Comparison of ENCODE assay signal across 8 cellular contexts in genomic region chr14:63454863-63455622, GRCh38.
DNase-seq lines count a peak whose midpoint lies in the region; ATAC-seq, FAIRE-seq and TF ChIP-seq lines count a peak whose summit lies in the region.

No MANE protein-coding gene starts in this region.

- H3K4me1 Mint-ChIP-seq in activated CD8-positive, alpha-beta T cell treated with anti-CD3 and anti-CD28 coated beads for 36 hours (ENCODE audit: low read depth), result peaks cover 24% of the 10 kb centered on the region
- peaks cover 5% of the 10 kb centered on the region for H3K4me1 Mint-ChIP-seq in activated CD8-positive, alpha-beta T cell treated with anti-CD3 and anti-CD28 coated beads, Interleukin-2, amount 10 ng/mL, durations not matched to agents 7 days and 5 days (ENCODE audit: low read depth)
- peaks cover 17% of the 10 kb centered on the region for H3K4me1 Mint-ChIP-seq in astrocyte (ENCODE audit: low read depth, unreplicated experiment)

- CTCF ChIA-PET in activated CD8-positive, alpha-beta T cell treated with anti-CD3 and anti-CD28 coated beads for 36 hours (lab: Charles Lee), result interaction anchor here (1.6 to 1.7 kb wide), 2 partner anchors 13 to 66 kb away, joined by 4 to 6 read pairs; no protein-coding TSS in a partner anchor
- CTCF ChIA-PET in activated CD8-positive, alpha-beta T cell treated with anti-CD3 and anti-CD28 coated beads, Interleukin-2, amount 10 ng/mL, durations not matched to agents 7 days and 5 days (lab: Charles Lee), result no interaction called here

- no peak for TF ChIP-seq CTCF in activated CD8-positive, alpha-beta T cell treated with anti-CD3 and anti-CD28 coated beads for 36 hours (IDR thresholded peaks at IDR 0.05)
- TF ChIP-seq CTCF in astrocyte (IDR thresholded peaks at IDR 0.05; ENCODE audit: insufficient read depth, low read depth, low read length), result no peak
- TF ChIP-seq CTCF in coronary artery (IDR thresholded peaks at IDR 0.05), result no peak

- no peak for DNase-seq in activated CD8-positive, alpha-beta T cell treated with anti-CD3 and anti-CD28 coated beads for 36 hours
- DNase-seq in activated CD8-positive, alpha-beta T cell treated with anti-CD3 and anti-CD28 coated beads, Interleukin-2, amount 10 ng/mL, durations not matched to agents 7 days and 5 days, result no peak
- DNase-seq in HTR-8/SVneo (ENCODE audit: insufficient read length, low spot score), result peak; percentile 51
- peak; percentile 69 for DNase-seq in astrocyte (ENCODE audit: low read depth)
- DNase-seq in renal cortical epithelial cell (ENCODE audit: low read depth), result peak; percentile 87
- DNase-seq in retina, result no peak
- no peak for DNase-seq in activated CD4-positive, alpha-beta T cell treated with anti-CD3 and anti-CD28 coated beads, Interleukin-2, amount 50 U/mL, for 1 hour
- no peak for DNase-seq in coronary artery (ENCODE audit: low spot score)

- H3K36me3 ChIP-seq in astrocyte (ENCODE audit: insufficient read depth, low read length), result peaks cover 3% of the 10 kb centered on the region

- H3K4me2 ChIP-seq in astrocyte (ENCODE audit: low read length), result peak overlapping the region; percentile 3

- H3K27me3 ChIP-seq in astrocyte (ENCODE audit: insufficient read depth, low read length), result no peaks in the 10 kb centered on the region

- no peak overlapping the region for H3K27ac ChIP-seq in astrocyte (ENCODE audit: low read depth, low read length)
- no peak overlapping the region for H3K27ac ChIP-seq in coronary artery

- H3K9me3 Mint-ChIP-seq in activated CD8-positive, alpha-beta T cell treated with anti-CD3 and anti-CD28 coated beads for 36 hours, result no peaks in the 10 kb centered on the region
- no peaks in the 10 kb centered on the region for H3K9me3 Mint-ChIP-seq in activated CD8-positive, alpha-beta T cell treated with anti-CD3 and anti-CD28 coated beads, Interleukin-2, amount 10 ng/mL, durations not matched to agents 7 days and 5 days (ENCODE audit: insufficient read depth)
- H3K9me3 Mint-ChIP-seq in astrocyte (ENCODE audit: unreplicated experiment), result no peaks in the 10 kb centered on the region

- H3K27me3 Mint-ChIP-seq in activated CD8-positive, alpha-beta T cell treated with anti-CD3 and anti-CD28 coated beads for 36 hours, result no peaks in the 10 kb centered on the region
- H3K27me3 Mint-ChIP-seq in activated CD8-positive, alpha-beta T cell treated with anti-CD3 and anti-CD28 coated beads, Interleukin-2, amount 10 ng/mL, durations not matched to agents 7 days and 5 days (ENCODE audit: low read depth), result no peaks in the 10 kb centered on the region
- H3K27me3 Mint-ChIP-seq in astrocyte (ENCODE audit: low read depth, unreplicated experiment), result no peaks in the 10 kb centered on the region

- ATAC-seq in activated CD8-positive, alpha-beta T cell treated with anti-CD3 and anti-CD28 coated beads for 36 hours, result no peak
- no peak for ATAC-seq in activated CD8-positive, alpha-beta T cell treated with anti-CD3 and anti-CD28 coated beads, Interleukin-2, amount 10 ng/mL, durations not matched to agents 7 days and 5 days

- no peaks in the 10 kb centered on the region for H3K9me3 ChIP-seq in astrocyte (ENCODE audit: insufficient read depth, low read depth, low read length)

- intact Hi-C loops in activated CD8-positive, alpha-beta T cell treated with anti-CD3 and anti-CD28 coated beads for 36 hours (cut with micrococcal nuclease), result no loop called here

- no peak overlapping the region for H3K9ac ChIP-seq in astrocyte (ENCODE audit: low read length)

- H3K4me3 ChIP-seq in astrocyte (ENCODE audit: insufficient read depth, low read depth, low read length) (no peak overlapping the region), coronary artery (no peak overlapping the region)

- POLR2A ChIA-PET in activated CD8-positive, alpha-beta T cell treated with anti-CD3 and anti-CD28 coated beads for 36 hours (lab: Charles Lee), result no interaction called here
- POLR2A ChIA-PET in activated CD8-positive, alpha-beta T cell treated with anti-CD3 and anti-CD28 coated beads, Interleukin-2, amount 10 ng/mL, durations not matched to agents 7 days and 5 days (lab: Charles Lee), result no interaction called here

- no peak overlapping the region for H3K4me3 Mint-ChIP-seq in activated CD8-positive, alpha-beta T cell treated with anti-CD3 and anti-CD28 coated beads for 36 hours
- H3K4me3 Mint-ChIP-seq in activated CD8-positive, alpha-beta T cell treated with anti-CD3 and anti-CD28 coated beads, Interleukin-2, amount 10 ng/mL, durations not matched to agents 7 days and 5 days, result no peak overlapping the region
- no peak overlapping the region for H3K4me3 Mint-ChIP-seq in astrocyte (ENCODE audit: unreplicated experiment)

- peaks cover 87% of the 10 kb centered on the region for H3K79me2 ChIP-seq in astrocyte (ENCODE audit: insufficient read depth, low read length)

- H3K36me3 Mint-ChIP-seq in activated CD8-positive, alpha-beta T cell treated with anti-CD3 and anti-CD28 coated beads for 36 hours (ENCODE audit: low read depth), result peaks cover 22% of the 10 kb centered on the region
- peaks cover 23% of the 10 kb centered on the region for H3K36me3 Mint-ChIP-seq in activated CD8-positive, alpha-beta T cell treated with anti-CD3 and anti-CD28 coated beads, Interleukin-2, amount 10 ng/mL, durations not matched to agents 7 days and 5 days (ENCODE audit: low read depth)
- peaks cover 4% of the 10 kb centered on the region for H3K36me3 Mint-ChIP-seq in astrocyte (ENCODE audit: low read depth, unreplicated experiment)

- H2AFZ ChIP-seq in astrocyte (ENCODE audit: low read depth, low read length), result no peak overlapping the region

- FAIRE-seq in HTR-8/SVneo (lab: Jason Lieb, UNC) (peak; percentile 98), astrocyte (lab: Jason Lieb, UNC) (no peak)

- H3K27ac Mint-ChIP-seq in activated CD8-positive, alpha-beta T cell treated with anti-CD3 and anti-CD28 coated beads for 36 hours, result peak overlapping the region; percentile 31
- no peak overlapping the region for H3K27ac Mint-ChIP-seq in activated CD8-positive, alpha-beta T cell treated with anti-CD3 and anti-CD28 coated beads, Interleukin-2, amount 10 ng/mL, durations not matched to agents 7 days and 5 days
- peak overlapping the region; percentile 15 for H3K27ac Mint-ChIP-seq in astrocyte (ENCODE audit: unreplicated experiment)

- H3K4me1 ChIP-seq in astrocyte (ENCODE audit: insufficient read depth, low read length), result peaks cover 15% of the 10 kb centered on the region

- peaks cover 73% of the 10 kb centered on the region for H4K20me1 ChIP-seq in astrocyte (ENCODE audit: insufficient read depth, low read length)

Comparison
In these comparisons a context has a peak if more than half of its experiments do, and no peak if none do; other contexts are left out.
1. DNase-seq: peak in HTR-8/SVneo (single experiment), astrocyte (single experiment) and renal cortical epithelial cell (single experiment); none in activated CD8-positive, alpha-beta T cell treated with anti-CD3 and anti-CD28 coated beads for 36 hours (single experiment), activated CD8-positive, alpha-beta T cell treated with anti-CD3 and anti-CD28 coated beads, Interleukin-2, amount 10 ng/mL, durations not matched to agents 7 days and 5 days (single experiment), retina (single experiment), activated CD4-positive, alpha-beta T cell treated with anti-CD3 and anti-CD28 coated beads, Interleukin-2, amount 50 U/mL, for 1 hour (single experiment) and coronary artery (single experiment).